ENCODE assay signal across 17 cellular contexts in the genomic region with DNA sequence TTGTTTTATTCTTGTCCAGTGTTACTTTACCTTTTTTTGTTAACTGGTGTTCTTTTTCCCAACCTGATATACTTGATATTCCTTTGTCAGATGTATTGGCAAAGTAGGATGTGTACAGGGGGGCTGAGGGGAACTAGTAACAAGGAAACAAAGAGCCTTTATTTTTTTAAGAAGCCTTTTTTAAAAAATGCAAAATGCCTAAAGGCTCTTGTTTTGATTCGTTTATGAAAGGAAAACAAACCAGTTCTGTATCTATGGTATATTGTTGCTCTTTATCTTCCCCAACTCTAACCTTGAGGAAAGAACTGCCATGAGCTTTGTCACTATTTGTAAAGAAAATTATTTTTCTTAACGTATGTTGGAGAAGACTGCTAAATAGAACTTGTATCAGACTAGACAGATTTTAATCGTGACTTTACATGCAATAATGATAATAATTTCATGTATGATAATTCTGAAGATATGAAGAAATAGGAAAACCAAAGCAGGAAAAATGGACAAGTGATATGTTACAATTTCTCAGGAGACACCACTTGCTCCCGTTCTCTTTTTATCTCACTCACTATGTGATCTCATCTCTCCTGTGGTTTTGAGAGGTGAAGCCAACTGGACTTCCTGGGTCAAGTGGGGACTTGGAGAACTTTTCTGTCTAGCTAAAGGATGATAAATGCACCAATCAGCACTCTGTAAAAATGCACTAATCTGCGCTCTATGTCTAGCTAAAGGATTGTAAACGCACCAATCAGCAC. TPM values are rescaled to one million over a fixed set of nuclear protein-coding genes. Genes with fewer than 3 reads are reported as not detected.
A peak's percentile ranks its signal among the peaks of the same experiment; 100 is the strongest.
DNase-seq lines count a peak whose midpoint lies in the region; FAIRE-seq lines count a peak whose summit lies in the region.
"Had no signal": no experiment of that assay in that cellular context is flagged by ENCODE, and none has a peak within 500 bp of the region (broad histone marks: within the 10 kb centered on the region; RNA-seq: fewer than 3 reads in every experiment).

No MANE protein-coding gene starts in this region.

- peak; percentile 14 for FAIRE-seq in GM19239 (lab: Jason Lieb, UNC)
- FAIRE-seq: A204.1, H54, HepG2, HTR-8/SVneo had no signal

- DNase-seq in GM19239 (ENCODE audit: insufficient read length, low spot score) (no peak), epidermal melanocyte (ENCODE audit: insufficient read length, low spot score) (peak; percentile 24), myocyte (ENCODE audit: low read depth) (peak; percentile 54), NCI-H524 treated with DMSO at 0.1 percent for 48 hours (lab: John Stamatoyannopoulos, UW) (no peak), SW480 (ENCODE audit: low spot score) (no peak), COLO668 (lab: John Stamatoyannopoulos, UW; ENCODE audit: unreplicated experiment) (no peak)
- no peak for DNase-seq in activated T-cell treated with anti-CD3 and anti-CD28 coated beads, Interleukin-2, amount 50 U/mL, for 48 hours
- DNase-seq: BE2C; Caco-2; CD4-positive, alpha-beta memory T cell; DMS53; GF-D8; GM23248 had no signal

RNA-seq across cellular contexts. Expression of a gene that starts 22.7 kb away (rescaled TPM):
- 38.8 and 101 TPM in 2 replicates for total RNA-seq in myocyte
- 10.4 TPM for polyA plus RNA-seq in myocyte (2012)
- total RNA-seq: Caco-2; CD4-positive, alpha-beta memory T cell; GM23248; HepG2 had no signal
- polyA plus RNA-seq: GM23248, HepG2 had no signal

Comparison
In these comparisons a context has a peak if more than half of its experiments do, and no peak if none do; other contexts are left out.
1. DNase-seq: peak in epidermal melanocyte (single experiment) and myocyte (single experiment); none in GM19239 (single experiment), NCI-H524 treated with DMSO at 0.1 percent for 48 hours (single experiment), SW480 (single experiment), activated T-cell treated with anti-CD3 and anti-CD28 coated beads, Interleukin-2, amount 50 U/mL, for 48 hours (0 of 2) and COLO668 (single experiment).